Comparison of ENCODE assay signal across 8 cellular contexts in the genomic region with DNA sequence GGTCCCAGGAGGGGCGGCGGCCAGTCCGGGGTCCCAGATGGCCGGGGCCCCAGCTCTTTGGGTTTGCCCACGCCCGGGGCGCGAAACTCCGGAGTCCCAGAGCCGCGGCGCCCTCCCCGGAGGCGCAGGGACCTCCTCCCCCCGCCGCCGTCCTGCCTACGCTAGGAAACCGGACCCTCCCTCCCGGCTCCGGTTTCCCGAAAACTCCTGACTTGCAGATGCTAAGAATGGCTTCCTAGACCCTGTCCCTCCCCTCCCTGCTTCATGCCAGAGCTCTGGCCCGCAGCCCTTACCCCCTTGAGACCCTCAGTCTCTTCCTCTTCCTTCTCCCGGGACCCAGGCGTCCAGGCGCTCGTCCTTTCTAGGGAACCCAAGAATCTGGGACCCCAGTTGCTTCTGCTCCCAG. TPM values are rescaled to one million over a fixed set of nuclear protein-coding genes. Genes with fewer than 3 reads are reported as not detected.
DNase-seq lines count a peak whose midpoint lies in the region; ATAC-seq and TF ChIP-seq lines count a peak whose summit lies in the region.

No MANE protein-coding gene starts in this region.

- H3K36me3 Mint-ChIP-seq in natural killer cell treated with Interleukin-12 subunit alpha and Interleukin-12 subunit beta and Interleukin-15 and Interleukin-18, amount 100 ng/mL, for 72 hours: no peaks in the 10 kb centered on the region

- H3K4me3 ChIP-seq in GM06990 (replicated peaks; ENCODE audit: low read depth, low read length) (peak overlapping the region; percentile 56), colonic mucosa (peak overlapping the region; percentile 64)

- H3K4me3 Mint-ChIP-seq in natural killer cell treated with Interleukin-12 subunit alpha and Interleukin-12 subunit beta and Interleukin-15 and Interleukin-18, amount 100 ng/mL, for 72 hours: peak overlapping the region; percentile 39

- H3K9ac ChIP-seq in colonic mucosa (ENCODE audit: low read depth in 2 of 2, low read length in 2 of 2): peak overlapping the region; percentile 39 to 46

- DNase-seq in GM06990 (ENCODE audit: extremely low read depth, insufficient read length): no peak
- no peak for DNase-seq in colonic mucosa
- no peak for DNase-seq in natural killer cell treated with Interleukin-12 subunit alpha and Interleukin-12 subunit beta and Interleukin-15 and Interleukin-18, amount 100 ng/mL, for 72 hours (ENCODE audit: low spot score)
- no peak for DNase-seq in SIG-M5 (lab: John Stamatoyannopoulos, UW)
- DNase-seq in NCI-H1048 (lab: John Stamatoyannopoulos, UW): no peak
- DNase-seq in cerebellum (ENCODE audit: low spot score): no peak
- DNase-seq in anterior cingulate cortex (lab: John Stamatoyannopoulos, UW): no peak

- H3K9me3 ChIP-seq in colonic mucosa: no peaks in the 10 kb centered on the region

- H3K4me1 Mint-ChIP-seq in natural killer cell treated with Interleukin-12 subunit alpha and Interleukin-12 subunit beta and Interleukin-15 and Interleukin-18, amount 100 ng/mL, for 72 hours (ENCODE audit: low read depth in 2 of 2): peaks cover 9 to 18% of the 10 kb centered on the region in 2 donors

- peaks cover 15 to 16% of the 10 kb centered on the region in 2 donors for H3K27me3 Mint-ChIP-seq in natural killer cell treated with Interleukin-12 subunit alpha and Interleukin-12 subunit beta and Interleukin-15 and Interleukin-18, amount 100 ng/mL, for 72 hours

- intact Hi-C loops in colonic mucosa (cut with DNase I): no loop called here

- no peak for ATAC-seq in natural killer cell treated with Interleukin-12 subunit alpha and Interleukin-12 subunit beta and Interleukin-15 and Interleukin-18, amount 100 ng/mL, for 72 hours

- H3K4me1 ChIP-seq in colonic mucosa: no peaks in the 10 kb centered on the region

- no peaks in the 10 kb centered on the region for H3K9me3 Mint-ChIP-seq in natural killer cell treated with Interleukin-12 subunit alpha and Interleukin-12 subunit beta and Interleukin-15 and Interleukin-18, amount 100 ng/mL, for 72 hours

- no peaks in the 10 kb centered on the region for H3K27me3 ChIP-seq in GM06990 (replicated peaks; ENCODE audit: control insufficient read depth, insufficient read depth, low read length)
- H3K27me3 ChIP-seq in colonic mucosa: peaks cover 14% of the 10 kb centered on the region

- TF ChIP-seq CTCF in GM06990 (IDR thresholded peaks at IDR 0.05; ENCODE audit: insufficient read depth, low read length, poor library complexity, severe bottlenecking) (no peak), colonic mucosa (IDR thresholded peaks at IDR 0.05) (no peak)

- no peaks in the 10 kb centered on the region for H3K36me3 ChIP-seq in GM06990 (ENCODE audit: control insufficient read depth, insufficient read depth, low read length)
- no peaks in the 10 kb centered on the region for H3K36me3 ChIP-seq in colonic mucosa

- TF ChIP-seq RAD21 in Ishikawa (IDR thresholded peaks at IDR 0.05; ENCODE audit: low read depth): no peak

- peak overlapping the region; percentile 21 for H3K27ac ChIP-seq in colonic mucosa

- TF ChIP-seq EP300 in Ishikawa (IDR thresholded peaks at IDR 0.05; ENCODE audit: borderline replicate concordance): no peak

- H3K27ac Mint-ChIP-seq in natural killer cell treated with Interleukin-12 subunit alpha and Interleukin-12 subunit beta and Interleukin-15 and Interleukin-18, amount 100 ng/mL, for 72 hours: no peak overlapping the region

TF ChIP-seq in Ishikawa, 13 proteins besides CTCF, POLR2A, EP300 and RAD21:
- no peak for TF ChIP-seq YY1 (IDR thresholded peaks at IDR 0.05; ENCODE audit: low read depth)
- peak; percentile 87 for TF ChIP-seq ZBTB7A (IDR thresholded peaks at IDR 0.05; ENCODE audit: low read depth)
- TF ChIP-seq, protein P1, sequence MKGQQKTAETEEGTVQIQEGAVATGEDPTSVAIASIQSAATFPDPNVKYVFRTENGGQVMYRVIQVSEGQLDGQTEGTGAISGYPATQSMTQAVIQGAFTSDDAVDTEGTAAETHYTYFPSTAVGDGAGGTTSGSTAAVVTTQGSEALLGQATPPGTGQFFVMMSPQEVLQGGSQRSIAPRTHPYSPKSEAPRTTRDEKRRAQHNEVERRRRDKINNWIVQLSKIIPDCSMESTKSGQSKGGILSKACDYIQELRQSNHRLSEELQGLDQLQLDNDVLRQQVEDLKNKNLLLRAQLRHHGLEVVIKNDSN (IDR thresholded peaks at IDR 0.05): no peak

RNA-seq across cellular contexts. Expression of gene MYBPC2, which starts 0.5 kb away (rescaled TPM):
- total RNA-seq in colonic mucosa (not detected), cerebellum (0.18 TPM)
- under 1 TPM in 1 of 2 donors, not detected in 1; 0.50 TPM for total RNA-seq in natural killer cell treated with Interleukin-12 subunit alpha and Interleukin-12 subunit beta and Interleukin-15 and Interleukin-18, amount 100 ng/mL, for 72 hours

RNA-seq across cellular contexts. Expression of gene SPIB, which starts 13.5 kb away (rescaled TPM):
- total RNA-seq in colonic mucosa (10 to 100 TPM; 32.5 to 46.0 TPM), cerebellum (not detected)
- 1 to 10 TPM in 1 of 2 donors, under 1 TPM in 1; 0.38 to 4.2 TPM for total RNA-seq in natural killer cell treated with Interleukin-12 subunit alpha and Interleukin-12 subunit beta and Interleukin-15 and Interleukin-18, amount 100 ng/mL, for 72 hours

RNA-seq across cellular contexts. Expression of gene EMC10, which starts 44.1 kb away (rescaled TPM):
- total RNA-seq in colonic mucosa: 100 to 1,000 TPM; 112 to 163 TPM
- 100 to 1,000 TPM in 1 of 2 donors, 10 to 100 TPM in 1; 84.1 to 106 TPM for total RNA-seq in natural killer cell treated with Interleukin-12 subunit alpha and Interleukin-12 subunit beta and Interleukin-15 and Interleukin-18, amount 100 ng/mL, for 72 hours
- total RNA-seq in cerebellum: 42.2 TPM

RNA-seq across cellular contexts. Expression of gene GARIN5A, which starts 44.4 kb away (rescaled TPM):
- 1 to 10 TPM; 2.1 to 4.4 TPM for total RNA-seq in colonic mucosa
- total RNA-seq in natural killer cell treated with Interleukin-12 subunit alpha and Interleukin-12 subunit beta and Interleukin-15 and Interleukin-18, amount 100 ng/mL, for 72 hours: 1 to 10 TPM in 1 of 2 donors, not detected in 1; 1.1 TPM
- total RNA-seq in cerebellum: 2.4 TPM

RNA-seq across cellular contexts. Expression of gene POLD1, which starts 48.1 kb away (rescaled TPM):
- total RNA-seq in colonic mucosa (10 to 100 TPM; 26.2 to 76.3 TPM), cerebellum (15.6 TPM)
- total RNA-seq in natural killer cell treated with Interleukin-12 subunit alpha and Interleukin-12 subunit beta and Interleukin-15 and Interleukin-18, amount 100 ng/mL, for 72 hours: 100 to 1,000 TPM in 1 of 2 donors, 10 to 100 TPM in 1; 80.0 to 246 TPM

Comparison
In these comparisons a context has a peak if more than half of its experiments do, and no peak if none do; other contexts are left out.
1. RNA of gene SPIB, which starts 13.5 kb away (total RNA-seq): 32.5 to 46.0 TPM in colonic mucosa; 0.38 to 4.2 TPM in natural killer cell treated with Interleukin-12 subunit alpha and Interleukin-12 subunit beta and Interleukin-15 and Interleukin-18, amount 100 ng/mL, for 72 hours and not detected in cerebellum (single experiment); every median in the first group is over 4 times any median in the second.